20 cellular contexts compared by ENCODE assay signal in the genomic region with DNA sequence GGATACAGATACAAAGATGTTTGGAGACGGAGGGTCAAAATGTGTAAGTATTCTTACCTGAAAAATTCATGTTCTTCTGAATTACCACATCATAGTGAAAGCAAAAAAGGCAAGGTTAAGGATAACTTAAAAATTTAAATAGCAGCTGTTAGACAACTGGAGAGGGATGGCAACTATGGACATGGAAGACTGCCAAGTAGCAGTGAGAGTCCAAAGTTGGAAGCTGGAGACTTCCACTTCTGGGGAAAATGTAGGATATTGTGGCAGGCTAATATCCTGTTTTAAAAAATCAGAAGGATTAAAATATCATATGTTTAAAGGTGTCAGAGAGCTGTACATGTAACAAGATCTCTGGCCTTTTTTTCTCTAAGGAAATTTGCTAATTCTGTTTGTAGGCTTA. TPM values are rescaled to one million over a fixed set of nuclear protein-coding genes. Genes with fewer than 3 reads are reported as not detected.
A peak's percentile ranks its signal among the peaks of the same experiment; 100 is the strongest.
DNase-seq lines count a peak whose midpoint lies in the region; ATAC-seq and TF ChIP-seq lines count a peak whose summit lies in the region.
"Had no signal": no experiment of that assay in that cellular context is flagged by ENCODE, and none has a peak within 500 bp of the region (broad histone marks: within the 10 kb centered on the region; RNA-seq: fewer than 3 reads in every experiment).

No MANE protein-coding gene starts in this region.

- no peak for TF ChIP-seq CTCF in VCaP (conservative IDR thresholded peaks at IDR 0.05)

- H3K27ac ChIP-seq in VCaP: peak overlapping the region; percentile 73
- H3K27ac ChIP-seq: 22Rv1, BLaER1, C4-2B had no signal

- DNase-seq in DMS 273 (lab: John Stamatoyannopoulos, UW; ENCODE audit: unreplicated experiment): peak; percentile 16
- no peak for DNase-seq in DMS 273 treated with DMSO at 0.1 percent for 48 hours (lab: John Stamatoyannopoulos, UW)
- peak; percentile 48 for DNase-seq in LHCN-M2 (ENCODE audit: low read depth)
- peak; percentile 66 for DNase-seq in myocyte (ENCODE audit: low read depth)
- DNase-seq in anterior cingulate cortex (lab: John Stamatoyannopoulos, UW): no peak
- no peak for DNase-seq in NCI-H2029 (lab: John Stamatoyannopoulos, UW)
- DNase-seq: Caco-2; CD4-positive, CD25-positive, alpha-beta regulatory T cell; CD8-positive, alpha-beta T cell; DMS53; EL; GDM1; GOT3; HFFc6 had no signal

- ATAC-seq in HG02840 (IDR thresholded peaks at IDR 0.05; ENCODE audit: low FRiP score, unreplicated experiment): no peak
- ATAC-seq: CD8-positive, alpha-beta T cell; GM12878 had no signal

RNA-seq across cellular contexts. Expression of a gene that starts 29.8 kb away (rescaled TPM):
- total RNA-seq in LHCN-M2 (2014; rRNA removed) (0.40 and 0.71 TPM in 2 replicates), myocyte (0.57 and 0.78 TPM in 2 replicates)
- 0.19 TPM for polyA plus RNA-seq in LHCN-M2 (2012)
- polyA plus RNA-seq in myocyte (2012): 0.15 TPM

RNA-seq across cellular contexts. Expression of a gene that starts 36.5 kb away (rescaled TPM):
- total RNA-seq in LHCN-M2 (2014; rRNA removed) (4.3 and 6.3 TPM in 2 replicates), myocyte (6.7 and 7.3 TPM in 2 replicates)
- polyA plus RNA-seq in LHCN-M2 (2012): 3.1 TPM
- polyA plus RNA-seq in myocyte (2012): 2.4 TPM

RNA-seq across cellular contexts. Expression of a gene that starts 36.6 kb away (rescaled TPM):
- total RNA-seq in LHCN-M2 (2014; rRNA removed) (3.4 and 6.4 TPM in 2 replicates), myocyte (8.2 and 10.0 TPM in 2 replicates)
- 2.2 TPM for polyA plus RNA-seq in LHCN-M2 (2012)
- polyA plus RNA-seq in myocyte (2012): 2.7 TPM

RNA-seq across cellular contexts. Expression of a gene that starts 54.6 kb away (rescaled TPM):
- 0.06 TPM in 1 of 2 replicates, not detected in the other for total RNA-seq in LHCN-M2 (2014; rRNA removed)
- polyA plus RNA-seq in LHCN-M2 (2012): not detected
- total RNA-seq in myocyte: 0.10 and 0.19 TPM in 2 replicates
- 0.33 TPM for polyA plus RNA-seq in myocyte (2012)

Comparison
In these comparisons a context has a peak if more than half of its experiments do, and no peak if none do; other contexts are left out.
1. DNase-seq: peak in DMS 273 (single experiment), LHCN-M2 (single experiment) and myocyte (single experiment); none in DMS 273 treated with DMSO at 0.1 percent for 48 hours (single experiment), anterior cingulate cortex (0 of 58) and NCI-H2029 (single experiment).